ENCODE assay signal across 18 cellular contexts in the genomic region with DNA sequence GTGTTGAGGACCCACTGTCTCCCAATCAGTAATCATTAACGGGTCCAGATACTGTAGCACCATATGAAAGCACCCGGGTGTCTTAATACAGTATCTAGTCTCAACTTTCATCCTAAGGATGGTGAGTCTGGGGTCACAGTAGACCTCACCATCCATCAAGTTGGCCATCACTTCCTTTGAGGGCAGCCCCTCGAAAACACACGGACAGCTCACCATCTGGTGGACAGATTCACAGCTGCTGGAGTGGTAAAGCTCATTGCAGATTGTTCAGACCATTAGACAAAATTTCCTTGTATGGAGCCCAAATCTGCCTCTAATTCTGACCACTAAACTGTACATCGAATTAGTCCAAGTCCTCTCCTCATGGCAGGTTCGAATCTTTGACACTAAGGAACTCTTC.
A peak's percentile ranks its signal among the peaks of the same experiment; 100 is the strongest.
DNase-seq lines count a peak whose midpoint lies in the region; ATAC-seq and TF ChIP-seq lines count a peak whose summit lies in the region.
"Had no signal": no experiment of that assay in that cellular context is flagged by ENCODE, and none has a peak within 500 bp of the region (broad histone marks: within the 10 kb centered on the region; RNA-seq: fewer than 3 reads in every experiment).

No MANE protein-coding gene starts in this region.

- no peak overlapping the region for H2AFZ ChIP-seq in osteoblast (ENCODE audit: low read length)

- TF ChIP-seq CTCF in GM10248 (IDR thresholded peaks at IDR 0.05; ENCODE audit: control extremely low read depth, extremely low read depth, low read depth, missing control alignments), result peak; percentile 16
- TF ChIP-seq CTCF in astrocyte of the spinal cord (IDR thresholded peaks at IDR 0.05; ENCODE audit: low read depth, low read length), result peak; percentile 11
- peak; percentile 15 for TF ChIP-seq CTCF in osteoblast (IDR thresholded peaks at IDR 0.05; ENCODE audit: extremely low read depth, low read depth, low read length)
- no peak for TF ChIP-seq CTCF in Peyer's patch (IDR thresholded peaks at IDR 0.05)

- no peak for ATAC-seq in GM18498 (IDR thresholded peaks at IDR 0.05; ENCODE audit: unreplicated experiment)

- DNase-seq in GM10248 (ENCODE audit: extremely low spot score) (no peak), NCI-H524 (lab: John Stamatoyannopoulos, UW) (peak; percentile 75 to 78), astrocyte of the spinal cord (ENCODE audit: low read depth, low spot score) (no peak), osteoblast (ENCODE audit: insufficient read length, low spot score, missing footprints) (peak; percentile 59), NCI-H1417 treated with DMSO at 0.1 percent for 48 hours (lab: John Stamatoyannopoulos, UW) (no peak), Peyer's patch (no peak)
- DNase-seq: activated CD4-positive, alpha-beta T cell treated with anti-CD3 and anti-CD28 coated beads, Interleukin-2, amount 10 ng/mL, durations not matched to agents 7 days and 5 days; activated naive CD4-positive, alpha-beta T cell treated with Interleukin-2 at 50 U/mL for 16 hours; dermis blood vessel endothelial cell; head of caudate nucleus; NCI-H146; NCI-H226; T1000 had no signal

- no peak overlapping the region for H3K4me3 ChIP-seq in astrocyte of the spinal cord (ENCODE audit: low read depth, low read length)
- no peak overlapping the region for H3K4me3 ChIP-seq in osteoblast (ENCODE audit: insufficient read depth, low read length)
- H3K4me3 ChIP-seq in Peyer's patch, result no peak overlapping the region
- H3K4me3 ChIP-seq: BLaER1, lung, prostate gland, thoracic aorta had no signal

- CTCF ChIA-PET in GM10248 (lab: Yijun Ruan, JAX), result interaction anchor here (0.6 to 1.9 kb wide), 5 partner anchors 16 to 826 kb away, joined by 3 to 7 read pairs (median 3); no protein-coding TSS in a partner anchor

- no peaks in the 10 kb centered on the region for H3K79me2 ChIP-seq in osteoblast (ENCODE audit: insufficient read depth, low read length)

- H4K20me1 ChIP-seq in osteoblast (ENCODE audit: insufficient read depth, low read length), result no peaks in the 10 kb centered on the region
- H4K20me1 ChIP-seq: BLaER1 had no signal

- no peaks in the 10 kb centered on the region for H3K36me3 ChIP-seq in osteoblast (ENCODE audit: insufficient read depth, low read length)
- no peaks in the 10 kb centered on the region for H3K36me3 ChIP-seq in Peyer's patch
- H3K36me3 ChIP-seq: BLaER1, prostate gland, thoracic aorta had no signal

- no peak for TF ChIP-seq POLR2A in Peyer's patch (IDR thresholded peaks at IDR 0.05)

- H3K27ac ChIP-seq in osteoblast (ENCODE audit: low read depth, low read length) (no peak overlapping the region), Peyer's patch (no peak overlapping the region)
- H3K27ac ChIP-seq: BLaER1, prostate gland, thoracic aorta had no signal

- H3K27me3 ChIP-seq in osteoblast (ENCODE audit: insufficient read depth, low read length), result peaks cover 4% of the 10 kb centered on the region
- H3K27me3 ChIP-seq in Peyer's patch, result no peaks in the 10 kb centered on the region

- in situ Hi-C loops in astrocyte of the spinal cord (cut with HindIII; ENCODE audit: low sequenced_read_pairs), result no loop called here

- POLR2A ChIA-PET in GM10248 (lab: Yijun Ruan, JAX), result no interaction called here

- H3K4me1 ChIP-seq in osteoblast (ENCODE audit: insufficient read depth, low read length) (peaks cover 9% of the 10 kb centered on the region), Peyer's patch (peaks cover 0 to 21% (median 4%) of the 10 kb centered on the region in 4 donors)
- H3K4me1 ChIP-seq: prostate gland had no signal

- H3K9me3 ChIP-seq in osteoblast (ENCODE audit: low read depth, low read length), result no peaks in the 10 kb centered on the region
- no peaks in the 10 kb centered on the region for H3K9me3 ChIP-seq in Peyer's patch
- H3K9me3 ChIP-seq: BLaER1, prostate gland, thoracic aorta had no signal

- H3K4me2 ChIP-seq in osteoblast (ENCODE audit: insufficient read depth, low read length), result no peak overlapping the region
- H3K4me2 ChIP-seq: BLaER1 had no signal

Comparison
In these comparisons a context has a peak if more than half of its experiments do, and no peak if none do; other contexts are left out.
1. DNase-seq: peak in NCI-H524 (2 of 2) and osteoblast (single experiment); none in GM10248 (single experiment), astrocyte of the spinal cord (single experiment), NCI-H1417 treated with DMSO at 0.1 percent for 48 hours (single experiment) and Peyer's patch (0 of 3).
2. CTCF ChIP-seq: peak in GM10248 (single experiment), astrocyte of the spinal cord (single experiment) and osteoblast (single experiment); none in Peyer's patch (0 of 6).